ENCODE assay signal across 1 cellular context in the genomic region with DNA sequence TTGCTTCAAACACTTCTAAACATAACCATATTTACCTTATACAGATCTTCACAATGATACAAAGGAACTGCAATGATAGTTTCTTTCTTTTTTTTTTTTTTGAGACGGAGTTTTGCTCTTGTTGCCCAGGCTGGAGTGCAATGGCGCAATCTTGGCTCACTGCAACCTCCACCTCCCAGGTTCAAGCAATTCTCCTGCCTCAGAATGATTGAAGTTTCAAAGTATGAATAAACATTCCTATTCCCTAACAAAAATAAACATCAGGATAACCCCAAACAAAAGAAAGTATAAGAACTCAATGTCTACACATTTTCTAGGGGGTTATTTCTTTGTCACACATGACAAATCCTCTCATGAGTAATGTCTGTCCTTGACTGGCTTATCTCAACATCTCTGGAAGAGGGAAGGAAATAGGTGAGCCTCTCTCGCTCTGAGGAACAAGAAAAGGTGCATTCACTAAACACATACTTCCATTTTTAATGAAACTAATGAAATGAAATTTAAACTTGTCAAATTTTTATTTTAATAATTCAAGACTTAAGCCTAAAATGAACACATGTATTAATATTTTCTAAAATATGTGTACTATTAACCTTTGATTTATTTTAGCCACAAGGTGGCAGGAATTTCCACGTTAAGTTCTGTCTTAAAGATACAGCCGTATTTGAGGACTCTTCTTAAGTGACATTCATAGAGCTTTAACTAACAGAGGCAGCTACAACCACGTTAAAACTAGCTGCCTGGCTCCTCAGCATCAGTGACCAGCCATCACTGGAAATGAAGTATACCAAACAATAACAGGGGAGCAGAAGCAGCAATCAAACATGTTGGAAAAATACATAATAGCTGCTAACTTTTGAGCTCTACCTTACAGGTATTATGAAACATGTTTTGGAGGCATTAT.
TF ChIP-seq lines count a peak whose summit lies in the region.

No MANE protein-coding gene starts in this region.

TF ChIP-seq in HepG2, 621 proteins besides CTCF, POLR2A, EP300 and RAD21 (continued from another document):
- TF ChIP-seq, protein P1, sequence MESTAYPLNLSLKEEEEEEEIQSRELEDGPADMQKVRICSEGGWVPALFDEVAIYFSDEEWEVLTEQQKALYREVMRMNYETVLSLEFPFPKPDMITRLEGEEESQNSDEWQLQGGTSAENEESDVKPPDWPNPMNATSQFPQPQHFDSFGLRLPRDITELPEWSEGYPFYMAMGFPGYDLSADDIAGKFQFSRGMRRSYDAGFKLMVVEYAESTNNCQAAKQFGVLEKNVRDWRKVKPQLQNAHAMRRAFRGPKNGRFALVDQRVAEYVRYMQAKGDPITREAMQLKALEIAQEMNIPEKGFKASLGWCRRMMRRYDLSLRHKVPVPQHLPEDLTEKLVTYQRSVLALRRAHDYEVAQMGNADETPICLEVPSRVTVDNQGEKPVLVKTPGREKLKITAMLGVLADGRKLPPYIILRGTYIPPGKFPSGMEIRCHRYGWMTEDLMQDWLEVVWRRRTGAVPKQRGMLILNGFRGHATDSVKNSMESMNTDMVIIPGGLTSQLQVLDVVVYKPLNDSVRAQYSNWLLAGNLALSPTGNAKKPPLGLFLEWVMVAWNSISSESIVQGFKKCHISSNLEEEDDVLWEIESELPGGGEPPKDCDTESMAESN (CRISPR knock-in tag; conservative IDR thresholded peaks at IDR 0.05) = no peak
- TF ChIP-seq ZNF770 (CRISPR knock-in tag; IDR thresholded peaks at IDR 0.05) = 0 out of 2 replicates have a peak, but pooled peaks have one; percentile 4
- no peak for TF ChIP-seq ZNF709 (CRISPR knock-in tag; IDR thresholded peaks at IDR 0.05)
- no peak for TF ChIP-seq ZNF784 (CRISPR knock-in tag; IDR thresholded peaks at IDR 0.05; ENCODE audit: borderline replicate concordance)
- TF ChIP-seq TFE3 (CRISPR knock-in tag; IDR thresholded peaks at IDR 0.05) = peak; percentile 18; the same call in 1 of the 2 replicates
- TF ChIP-seq HDAC2 (CRISPR knock-in tag; IDR thresholded peaks at IDR 0.05) = peak; percentile 49
- peak; percentile 60 for TF ChIP-seq ELF3 (CRISPR knock-in tag; IDR thresholded peaks at IDR 0.05)
- peak in 1 of 2 experiments; percentile 41; a peak in 1 of 4 replicates for TF ChIP-seq NR2F1 (CRISPR knock-in tag; IDR thresholded peaks at IDR 0.05)
- peak; percentile 40; the same call in 1 of the 2 replicates for TF ChIP-seq MYPOP (CRISPR knock-in tag; IDR thresholded peaks at IDR 0.05)
- TF ChIP-seq MAF1 (CRISPR knock-in tag; IDR thresholded peaks at IDR 0.05; ENCODE audit: borderline replicate concordance) = no peak
- peak; percentile 31; the same call in 1 of the 2 replicates for TF ChIP-seq STAG1 (CRISPR knock-in tag; IDR thresholded peaks at IDR 0.05)
- no peak for TF ChIP-seq ZFAT (CRISPR knock-in tag; conservative IDR thresholded peaks at IDR 0.05)
